ENCODE assay signal across 1 cellular context in the genomic region with DNA sequence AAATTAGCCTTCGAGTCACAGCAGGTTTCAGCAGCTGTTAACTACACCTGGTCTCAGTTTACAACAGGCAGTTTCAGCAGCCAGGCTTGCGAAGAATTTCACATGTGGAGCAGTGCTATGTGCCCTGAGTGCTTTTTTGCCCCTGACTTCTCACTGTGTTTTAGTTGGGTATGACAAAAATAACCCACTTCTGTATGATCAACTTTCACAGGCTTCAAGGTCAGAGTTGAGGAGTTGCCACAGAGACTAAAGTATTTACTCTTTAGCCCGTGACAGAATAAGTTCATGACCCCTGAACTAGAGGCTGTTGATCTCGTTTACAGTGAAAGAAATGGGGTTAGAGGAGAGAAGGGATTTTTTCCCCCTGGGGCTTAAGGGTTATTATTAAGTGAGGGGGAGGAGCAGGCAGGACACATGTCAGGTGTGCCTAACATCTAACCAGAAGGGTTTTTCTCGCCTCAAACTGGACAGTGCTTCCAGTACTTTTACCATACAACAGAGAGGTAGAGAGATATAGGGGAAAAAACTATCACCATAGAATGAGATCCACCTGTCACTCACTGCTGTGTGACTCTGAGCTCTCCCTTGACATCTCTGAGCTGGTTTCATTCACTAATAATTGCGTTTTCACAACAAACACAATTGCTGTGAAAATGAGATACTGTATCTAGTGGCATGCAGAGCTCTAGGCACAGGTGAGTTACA.
TF ChIP-seq lines count a peak whose summit lies in the region.

No MANE protein-coding gene starts in this region.

TF ChIP-seq in H1, 55 proteins besides CTCF, POLR2A, EP300 and RAD21:
- TF ChIP-seq SIX5 (IDR thresholded peaks at IDR 0.05; ENCODE audit: low read depth, low read length) (no peak), KDM1A (IDR thresholded peaks at IDR 0.05; ENCODE audit: borderline replicate concordance, low read length) (peak; percentile 79; the same call in 1 of the 2 replicates), TEAD4 (IDR thresholded peaks at IDR 0.05; ENCODE audit: low read depth, low read length) (0 out of 2 replicates have a peak, but pooled peaks have one; percentile 12), TCF12 (IDR thresholded peaks at IDR 0.05; ENCODE audit: low read depth, low read length) (peak; percentile 82; the same call in 1 of the 2 replicates)
- TF ChIP-seq, protein P1, sequence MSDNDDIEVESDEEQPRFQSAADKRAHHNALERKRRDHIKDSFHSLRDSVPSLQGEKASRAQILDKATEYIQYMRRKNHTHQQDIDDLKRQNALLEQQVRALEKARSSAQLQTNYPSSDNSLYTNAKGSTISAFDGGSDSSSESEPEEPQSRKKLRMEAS (IDR thresholded peaks at IDR 0.05), result peak; percentile 59; the same call in 1 of the 2 replicates
- TF ChIP-seq, protein P2, sequence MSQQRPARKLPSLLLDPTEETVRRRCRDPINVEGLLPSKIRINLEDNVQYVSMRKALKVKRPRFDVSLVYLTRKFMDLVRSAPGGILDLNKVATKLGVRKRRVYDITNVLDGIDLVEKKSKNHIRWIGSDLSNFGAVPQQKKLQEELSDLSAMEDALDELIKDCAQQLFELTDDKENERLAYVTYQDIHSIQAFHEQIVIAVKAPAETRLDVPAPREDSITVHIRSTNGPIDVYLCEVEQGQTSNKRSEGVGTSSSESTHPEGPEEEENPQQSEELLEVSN (IDR thresholded peaks at IDR 0.05), result peak; percentile 49; the same call in 1 of the 2 replicates
